8 cellular contexts compared by ENCODE assay signal in genomic region chr12:122946690-122947271, GRCh38. TPM values are rescaled to one million over a fixed set of nuclear protein-coding genes. Genes with fewer than 3 reads are reported as not detected.
DNase-seq lines count a peak whose midpoint lies in the region; ATAC-seq and TF ChIP-seq lines count a peak whose summit lies in the region.

No MANE protein-coding gene starts in this region.

- H3K9me3 Mint-ChIP-seq in activated T-helper 1 cell treated with anti-CD3 and anti-CD28 coated beads, Interleukin-12 subunit alpha, Interleukin-12 subunit beta, Interleukin-2, Interleukin-4 antibody, amounts not matched to agents 30 ng/mL and 10 ng/mL and 1 ng/mL, durations not matched to agents 14 hours and 24 hours and 36 hours, result no peaks in the 10 kb centered on the region

- TF ChIP-seq POLR2A in uterus (IDR thresholded peaks at IDR 0.05), result no peak

- peak overlapping the region; percentile 49 for H3K4me3 Mint-ChIP-seq in activated T-helper 1 cell treated with anti-CD3 and anti-CD28 coated beads, Interleukin-12 subunit alpha, Interleukin-12 subunit beta, Interleukin-2, Interleukin-4 antibody, amounts not matched to agents 30 ng/mL and 10 ng/mL and 1 ng/mL, durations not matched to agents 14 hours and 24 hours and 36 hours

- CTCF ChIA-PET in PC-3 (lab: Charles Lee), result interaction anchor here (0.6 to 1.3 kb wide), 3 partner anchors 48 to 292 kb away, joined by 3 to 9 read pairs (median 3); no protein-coding TSS in a partner anchor

- H3K36me3 ChIP-seq in PC-3 (ENCODE audit: low read depth, low read length), result no peaks in the 10 kb centered on the region
- H3K36me3 ChIP-seq in uterus, result no peaks in the 10 kb centered on the region
- H3K36me3 ChIP-seq in MM.1S (replicated peaks; ENCODE audit: insufficient read depth, low read length), result no peaks in the 10 kb centered on the region

- H4K20me1 ChIP-seq in PC-3 (ENCODE audit: low read length) (no peaks in the 10 kb centered on the region), MM.1S (ENCODE audit: insufficient read depth, low read length) (no peaks in the 10 kb centered on the region)

- H3K9ac ChIP-seq in PC-3 (ENCODE audit: low read length) (peak overlapping the region; percentile 75), MM.1S (ENCODE audit: low read length) (no peak overlapping the region)

- peaks cover 5% of the 10 kb centered on the region; the same call in 1 of the 2 replicates for H3K79me2 ChIP-seq in PC-3 (ENCODE audit: low read length)
- no peaks in the 10 kb centered on the region for H3K79me2 ChIP-seq in MM.1S (ENCODE audit: low read length)

- H3K9me2 ChIP-seq in PC-3 (replicated peaks; ENCODE audit: low read length) (no peaks in the 10 kb centered on the region), MM.1S (replicated peaks; ENCODE audit: insufficient read depth, low read length) (no peaks in the 10 kb centered on the region)

- peaks cover 1% of the 10 kb centered on the region for H3K27me3 Mint-ChIP-seq in activated T-helper 1 cell treated with anti-CD3 and anti-CD28 coated beads, Interleukin-12 subunit alpha, Interleukin-12 subunit beta, Interleukin-2, Interleukin-4 antibody, amounts not matched to agents 30 ng/mL and 10 ng/mL and 1 ng/mL, durations not matched to agents 14 hours and 24 hours and 36 hours (ENCODE audit: insufficient read depth)

- peak overlapping the region; percentile 94 for H3K27ac ChIP-seq in PC-3 (ENCODE audit: low read length)
- H3K27ac ChIP-seq in uterus, result peak overlapping the region; percentile 64 to 65
- H3K27ac ChIP-seq in MM.1S (ENCODE audit: low read length), result no peak overlapping the region

- H2AFZ ChIP-seq in PC-3 (ENCODE audit: low read length) (no peak overlapping the region), MM.1S (ENCODE audit: low read length) (no peak overlapping the region)

- H3K4me1 ChIP-seq in PC-3 (ENCODE audit: insufficient read depth, low read length) (peaks cover 65% of the 10 kb centered on the region), uterus (no peaks in the 10 kb centered on the region), MM.1S (ENCODE audit: low read length) (no peaks in the 10 kb centered on the region)

- peak overlapping the region; percentile 45 for H3K4me2 ChIP-seq in PC-3 (ENCODE audit: low read length)
- no peak overlapping the region for H3K4me2 ChIP-seq in MM.1S (ENCODE audit: low read depth, low read length)

- H3K4me3 ChIP-seq in PC-3 (ENCODE audit: low read length) (no peak overlapping the region), fibroblast of the aortic adventitia (ENCODE audit: low read depth, low read length) (no peak overlapping the region), uterus (no peak overlapping the region), MM.1S (ENCODE audit: low read length) (no peak overlapping the region)

- peak; percentile 71 for TF ChIP-seq CTCF in PC-3 (conservative IDR thresholded peaks at IDR 0.05; ENCODE audit: low read depth, low read length)
- TF ChIP-seq CTCF in fibroblast of the aortic adventitia (IDR thresholded peaks at IDR 0.05; ENCODE audit: insufficient read depth, low read length), result peak; percentile 61
- TF ChIP-seq CTCF in uterus (IDR thresholded peaks at IDR 0.05), result no peak
- TF ChIP-seq CTCF in MM.1S (IDR thresholded peaks at IDR 0.05; ENCODE audit: low read length), result no peak

- H3K4me1 Mint-ChIP-seq in activated T-helper 1 cell treated with anti-CD3 and anti-CD28 coated beads, Interleukin-12 subunit alpha, Interleukin-12 subunit beta, Interleukin-2, Interleukin-4 antibody, amounts not matched to agents 30 ng/mL and 10 ng/mL and 1 ng/mL, durations not matched to agents 14 hours and 24 hours and 36 hours (ENCODE audit: low read depth), result peaks cover 43% of the 10 kb centered on the region

- no peaks in the 10 kb centered on the region for H3K9me3 ChIP-seq in PC-3 (ENCODE audit: low read length)
- H3K9me3 ChIP-seq in uterus, result no peaks in the 10 kb centered on the region
- H3K9me3 ChIP-seq in MM.1S (replicated peaks; ENCODE audit: insufficient read depth, low read length), result no peaks in the 10 kb centered on the region

- intact Hi-C loops in PC-3 (cut with micrococcal nuclease) (loop anchor here (2.0 kb wide), 3 partner anchors 30 to 60 kb away; no protein-coding TSS in a partner anchor), uterus (cut with DNase I; ENCODE audit: low total_unique reads) (no loop called here)
- intact Hi-C loops in activated T-helper 1 cell treated with anti-CD3 and anti-CD28 coated beads, Interleukin-12 subunit alpha, Interleukin-12 subunit beta, Interleukin-2, Interleukin-4 antibody, amounts not matched to agents 30 ng/mL and 10 ng/mL and 1 ng/mL, durations not matched to agents 14 hours and 24 hours and 36 hours (cut with micrococcal nuclease), result loop anchor here (1.0 kb wide), 4 partner anchors 48 to 86 kb away; no protein-coding TSS in a partner anchor

- no peaks in the 10 kb centered on the region for H3K36me3 Mint-ChIP-seq in activated T-helper 1 cell treated with anti-CD3 and anti-CD28 coated beads, Interleukin-12 subunit alpha, Interleukin-12 subunit beta, Interleukin-2, Interleukin-4 antibody, amounts not matched to agents 30 ng/mL and 10 ng/mL and 1 ng/mL, durations not matched to agents 14 hours and 24 hours and 36 hours (ENCODE audit: low read depth)

- H3K27ac Mint-ChIP-seq in activated T-helper 1 cell treated with anti-CD3 and anti-CD28 coated beads, Interleukin-12 subunit alpha, Interleukin-12 subunit beta, Interleukin-2, Interleukin-4 antibody, amounts not matched to agents 30 ng/mL and 10 ng/mL and 1 ng/mL, durations not matched to agents 14 hours and 24 hours and 36 hours, result peak overlapping the region; percentile 73

- H3K27me3 ChIP-seq in PC-3 (ENCODE audit: low read length) (no peaks in the 10 kb centered on the region), uterus (no peaks in the 10 kb centered on the region), MM.1S (replicated peaks; ENCODE audit: insufficient read depth, low read length) (no peaks in the 10 kb centered on the region)

- DNase-seq in GF-D8 (lab: John Stamatoyannopoulos, UW) (peak; percentile 44), PC-3 (peak; percentile 99), fibroblast of the aortic adventitia (ENCODE audit: low read depth) (peak; percentile 99), renal cortical epithelial cell (ENCODE audit: low read depth) (peak; percentile 99), uterus (peak; percentile 60 to 73), MM.1S (no peak)
- DNase-seq in activated T-helper 1 cell treated with anti-CD3 and anti-CD28 coated beads, Interleukin-12 subunit alpha, Interleukin-12 subunit beta, Interleukin-2, Interleukin-4 antibody, amounts not matched to agents 30 ng/mL and 10 ng/mL and 1 ng/mL, durations not matched to agents 14 hours and 24 hours and 36 hours (ENCODE audit: low spot score), result peak; percentile 80

- no TSS peak for BruUV-seq in PC-3 (replicated peaks; lab: Mats Ljungman, UMichigan)

- H3F3A ChIP-seq in PC-3 (ENCODE audit: low read length, unreplicated experiment), result no peaks in the 10 kb centered on the region
- no peaks in the 10 kb centered on the region for H3F3A ChIP-seq in MM.1S (ENCODE audit: insufficient read depth, low read length)

- peak; percentile 85 for ATAC-seq in HG02759 (IDR thresholded peaks at IDR 0.05; ENCODE audit: unreplicated experiment)
- peak; percentile 84 for ATAC-seq in PC-3

- POLR2A ChIA-PET in PC-3 (lab: Charles Lee; ENCODE audit: unreplicated experiment), result interaction anchor here (0.7 to 1.0 kb wide), 2 partner anchors 49 to 53 kb away, joined by 5 to 7 read pairs; no protein-coding TSS in a partner anchor

RNA-seq across cellular contexts. Expression of gene ABCB9, which starts 19.5 kb away (rescaled TPM):
- total RNA-seq in PC-3 (2014; rRNA removed) (18.4 and 20.9 TPM in 2 replicates), fibroblast of the aortic adventitia (ENCODE audit: low replicate concordance) (4.4 and 10.3 TPM in 2 replicates), renal cortical epithelial cell (3.0 and 6.5 TPM in 2 replicates), uterus (1 to 10 TPM; 2.0 to 8.6 (median 6.1) TPM)
- 3.8 and 4.4 TPM in 2 replicates for total RNA-seq in activated T-helper 1 cell treated with anti-CD3 and anti-CD28 coated beads, Interleukin-12 subunit alpha, Interleukin-12 subunit beta, Interleukin-2, Interleukin-4 antibody, amounts not matched to agents 30 ng/mL and 10 ng/mL and 1 ng/mL, durations not matched to agents 14 hours and 24 hours and 36 hours

RNA-seq across cellular contexts. Expression of gene OGFOD2, which starts 28.3 kb away (rescaled TPM):
- 33.3 and 35.6 TPM in 2 replicates for total RNA-seq in PC-3 (2014; rRNA removed)
- 18.0 and 22.1 TPM in 2 replicates for total RNA-seq in activated T-helper 1 cell treated with anti-CD3 and anti-CD28 coated beads, Interleukin-12 subunit alpha, Interleukin-12 subunit beta, Interleukin-2, Interleukin-4 antibody, amounts not matched to agents 30 ng/mL and 10 ng/mL and 1 ng/mL, durations not matched to agents 14 hours and 24 hours and 36 hours
- 10.3 and 21.4 TPM in 2 replicates for total RNA-seq in fibroblast of the aortic adventitia (ENCODE audit: low replicate concordance)
- 9.9 and 12.7 TPM in 2 replicates for total RNA-seq in renal cortical epithelial cell
- 100 to 1,000 TPM in 1 of 4 donors, 10 to 100 TPM in 3; 13.3 to 133 (median 16.8) TPM for total RNA-seq in uterus

RNA-seq across cellular contexts. Expression of gene ARL6IP4, which starts 33.7 kb away (rescaled TPM):
- total RNA-seq in PC-3 (2014; rRNA removed) (363 and 486 TPM in 2 replicates), fibroblast of the aortic adventitia (ENCODE audit: low replicate concordance) (110 and 240 TPM in 2 replicates), renal cortical epithelial cell (119 and 198 TPM in 2 replicates), uterus (100 to 1,000 TPM in 3 of 4 donors, 10 to 100 TPM in 1; 85.9 to 314 (median 207) TPM)
- 154 and 155 TPM in 2 replicates for total RNA-seq in activated T-helper 1 cell treated with anti-CD3 and anti-CD28 coated beads, Interleukin-12 subunit alpha, Interleukin-12 subunit beta, Interleukin-2, Interleukin-4 antibody, amounts not matched to agents 30 ng/mL and 10 ng/mL and 1 ng/mL, durations not matched to agents 14 hours and 24 hours and 36 hours

RNA-seq across cellular contexts. Expression of gene VPS37B, which starts 50.9 kb away (rescaled TPM):
- 74.3 and 80.8 TPM in 2 replicates for total RNA-seq in PC-3 (2014; rRNA removed)
- total RNA-seq in activated T-helper 1 cell treated with anti-CD3 and anti-CD28 coated beads, Interleukin-12 subunit alpha, Interleukin-12 subunit beta, Interleukin-2, Interleukin-4 antibody, amounts not matched to agents 30 ng/mL and 10 ng/mL and 1 ng/mL, durations not matched to agents 14 hours and 24 hours and 36 hours, result 12.7 and 14.3 TPM in 2 replicates
- 12.5 and 17.8 TPM in 2 replicates for total RNA-seq in fibroblast of the aortic adventitia (ENCODE audit: low replicate concordance)
- 14.1 and 25.8 TPM in 2 replicates for total RNA-seq in renal cortical epithelial cell
- 10 to 100 TPM in 3 of 4 donors, 1 to 10 TPM in 1; 3.3 to 21.6 (median 20.2) TPM for total RNA-seq in uterus

Comparison
In these comparisons a context has a peak if more than half of its experiments do, and no peak if none do; other contexts are left out.
1. CTCF ChIP-seq: peak in PC-3 (single experiment) and fibroblast of the aortic adventitia (single experiment); none in uterus (0 of 4) and MM.1S (single experiment).